8 cellular contexts compared by ENCODE assay signal in genomic region chr12:71756054-71756675, GRCh38. TPM values are rescaled to one million over a fixed set of nuclear protein-coding genes. Genes with fewer than 3 reads are reported as not detected.
DNase-seq lines count a peak whose midpoint lies in the region; ATAC-seq, FAIRE-seq and TF ChIP-seq lines count a peak whose summit lies in the region.

No MANE protein-coding gene starts in this region.

- no peaks in the 10 kb centered on the region for H3K27me3 Mint-ChIP-seq in activated CD4-positive, alpha-beta memory T cell treated with anti-CD3 and anti-CD28 coated beads for 36 hours

- 21 to 26% methylated on average over 5 of the region's 5 CpGs for WGBS in heart right ventricle, 2 donors

- POLR2A ChIA-PET in activated CD4-positive, alpha-beta memory T cell treated with anti-CD3 and anti-CD28 coated beads for 36 hours (lab: Charles Lee): interaction anchor here (3.0 to 4.2 kb wide), 2 partner anchors 83 to 93 kb away, joined by 23 to 37 read pairs; partner anchors contain the start of genes TBC1D15, THAP2 and ZFC3H1

- H3K27ac Mint-ChIP-seq in activated CD4-positive, alpha-beta memory T cell treated with anti-CD3 and anti-CD28 coated beads for 36 hours: peak overlapping the region; percentile 98

- H3K27me3 ChIP-seq in heart right ventricle (peaks cover 0 to 8% (median 0%) of the 10 kb centered on the region in 7 donors), gastrocnemius medialis (no peaks in the 10 kb centered on the region)

- peaks cover 0 to 45% (median 32%) of the 10 kb centered on the region in 9 donors for H3K4me1 ChIP-seq in heart right ventricle
- H3K4me1 ChIP-seq in gastrocnemius medialis: peaks cover 20 to 21% of the 10 kb centered on the region in 2 donors

- H3K9me3 ChIP-seq in heart right ventricle: peaks cover 0 to 33% (median 22%) of the 10 kb centered on the region in 11 donors
- H3K9me3 ChIP-seq in gastrocnemius medialis: no peaks in the 10 kb centered on the region

- H3K27ac ChIP-seq in heart right ventricle (peak overlapping the region; percentile 93 to 99 (median 96)), gastrocnemius medialis (peak overlapping the region; percentile 93 to 97 (median 96))

- peak; percentile 61 for FAIRE-seq in GM12891 (lab: Jason Lieb, UNC)

- peaks cover 56% of the 10 kb centered on the region for H3K36me3 Mint-ChIP-seq in activated CD4-positive, alpha-beta memory T cell treated with anti-CD3 and anti-CD28 coated beads for 36 hours

- H3K4me1 Mint-ChIP-seq in activated CD4-positive, alpha-beta memory T cell treated with anti-CD3 and anti-CD28 coated beads for 36 hours (ENCODE audit: low read depth): peaks cover 38% of the 10 kb centered on the region

- peak overlapping the region; percentile 95 for H3K4me3 Mint-ChIP-seq in activated CD4-positive, alpha-beta memory T cell treated with anti-CD3 and anti-CD28 coated beads for 36 hours

- ATAC-seq in heart right ventricle (peak; percentile 16 to 66 (median 52)), gastrocnemius medialis (peak; percentile 57 to 70), GM21360 (IDR thresholded peaks at IDR 0.05; ENCODE audit: unreplicated experiment) (no peak), HG03521 (IDR thresholded peaks at IDR 0.05; ENCODE audit: unreplicated experiment) (no peak)

- in situ Hi-C loops in gastrocnemius medialis (cut with MboI; ENCODE audit: low sequenced_read_pairs in 4 of 4): loop anchor here in 3 of 4 donors (10.0 kb wide), 3 partner anchors 71 to 91 kb away; partner anchors contain the start of genes THAP2 (in 2 of the 3), ZFC3H1 (in 2 of the 3) and TMEM19 (in 1 of the 3)

- no peak for DNase-seq in GM12891 (ENCODE audit: insufficient read length, low spot score)
- no peak for DNase-seq in activated CD4-positive, alpha-beta memory T cell treated with anti-CD3 and anti-CD28 coated beads for 36 hours
- DNase-seq in heart right ventricle: no peak
- no peak for DNase-seq in gastrocnemius medialis
- DNase-seq in MV-4-11 (lab: John Stamatoyannopoulos, UW): no peak
- DNase-seq in HPDE6-E6E7 (ENCODE audit: extremely low spot score): no peak

- TF ChIP-seq CTCF in heart right ventricle (IDR thresholded peaks at IDR 0.05) (no peak), gastrocnemius medialis (IDR thresholded peaks at IDR 0.05 in 4 of 5, conservative IDR thresholded peaks at IDR 0.05 in 1 of 5) (no peak)

- intact Hi-C loops in activated CD4-positive, alpha-beta memory T cell treated with anti-CD3 and anti-CD28 coated beads for 36 hours (cut with micrococcal nuclease): loop anchor here (5.0 to 10.0 kb wide), 2 partner anchors 51 to 1511 kb away; partner anchors contain the start of gene CNOT2
- intact Hi-C loops in heart right ventricle (cut with DNase I): loop anchor here in 3 of 10 donors (10.0 kb wide), 1 partner anchor 91 kb away; the partner anchor contains the start of genes THAP2 (in 3 of the 3) and ZFC3H1 (in 3 of the 3)
- intact Hi-C loops in gastrocnemius medialis (cut with DNase I; ENCODE audit: low total_unique reads): loop anchor here (1.0 to 2.0 kb wide), 2 partner anchors 69 to 92 kb away; partner anchors contain the start of gene TMEM19

- H3K9me3 Mint-ChIP-seq in activated CD4-positive, alpha-beta memory T cell treated with anti-CD3 and anti-CD28 coated beads for 36 hours: peaks cover 30% of the 10 kb centered on the region

- CTCF ChIA-PET in activated CD4-positive, alpha-beta memory T cell treated with anti-CD3 and anti-CD28 coated beads for 36 hours (lab: Charles Lee): interaction anchor here (0.6 to 2.1 kb wide), 6 partner anchors 9 to 829 kb away, joined by 3 to 18 read pairs (median 4); partner anchors contain the start of genes THAP2 and ZFC3H1

- no peak for TF ChIP-seq POLR2A in GM12891 (IDR thresholded peaks at IDR 0.05; ENCODE audit: low read depth, low read length)
- no peak for TF ChIP-seq POLR2A in gastrocnemius medialis (IDR thresholded peaks at IDR 0.05)

- peak overlapping the region; percentile 75 to 97 (median 88) for H3K4me3 ChIP-seq in heart right ventricle
- H3K4me3 ChIP-seq in gastrocnemius medialis: peak overlapping the region; percentile 78 to 89 (median 84)

- H3K36me3 ChIP-seq in heart right ventricle (peaks cover 0 to 44% (median 18%) of the 10 kb centered on the region in 9 donors), gastrocnemius medialis (peaks cover 0 to 19% of the 10 kb centered on the region in 2 donors)

TF ChIP-seq in GM12891, 5 proteins besides CTCF, POLR2A, EP300 and RAD21:
- TF ChIP-seq TAF1 (IDR thresholded peaks at IDR 0.05; ENCODE audit: low read depth, low read length) (no peak), POU2F2 (IDR thresholded peaks at IDR 0.05; ENCODE audit: low read depth, low read length) (no peak), POLR2AphosphoS5 (IDR thresholded peaks at IDR 0.05; ENCODE audit: low read depth, low read length) (no peak), SPI1 (IDR thresholded peaks at IDR 0.05; ENCODE audit: low read depth, low read length) (no peak), PAX5 (IDR thresholded peaks at IDR 0.05; ENCODE audit: insufficient read depth, low read length, severe bottlenecking) (no peak)
TF ChIP-seq in GM12891: peak in this region for 0.

RNA-seq across cellular contexts. Expression of gene RAB21, which starts 1.5 kb away (rescaled TPM):
- 27.8 TPM for polyA plus RNA-seq in GM12891 (2012; ENCODE audit: low read depth, missing spikeins)
- total RNA-seq in activated CD4-positive, alpha-beta memory T cell treated with anti-CD3 and anti-CD28 coated beads for 36 hours: 10 to 100 TPM; 72.7 to 76.8 TPM
- total RNA-seq in heart right ventricle (100 to 1,000 TPM; 137 to 271 (median 211) TPM), gastrocnemius medialis (10 to 100 TPM; 17.4 to 75.9 (median 45.7) TPM)
- polyA plus RNA-seq in heart right ventricle: 10 to 100 TPM; 10.2 to 37.6 TPM

Comparison
In these comparisons a context has a peak if more than half of its experiments do, and no peak if none do; other contexts are left out.
1. ATAC-seq: peak in heart right ventricle (8 of 8) and gastrocnemius medialis (2 of 2); none in GM21360 (single experiment) and HG03521 (single experiment).